13 cellular contexts compared by ENCODE assay signal in genomic region chr5:116370886-116371285, GRCh38.
DNase-seq lines count a peak whose midpoint lies in the region; ATAC-seq and TF ChIP-seq lines count a peak whose summit lies in the region.
"Had no signal": no experiment of that assay in that cellular context is flagged by ENCODE, and none has a peak within 500 bp of the region (broad histone marks: within the 10 kb centered on the region; RNA-seq: fewer than 3 reads in every experiment).

No MANE protein-coding gene starts in this region.

- TF ChIP-seq CTCF in foreskin fibroblast (IDR thresholded peaks at IDR 0.05; ENCODE audit: low read depth, low read length) (no peak), psoas muscle (IDR thresholded peaks at IDR 0.05) (no peak)

- DNase-seq in HS-5 (ENCODE audit: low read depth) (peak; percentile 6), adipocyte (ENCODE audit: low read depth) (peak; percentile 12), foreskin fibroblast (peak; percentile 33 to 62), psoas muscle (no peak), mesendoderm (no peak)
- no peak for DNase-seq in activated T-cell treated with anti-CD3 and anti-CD28 coated beads, Interleukin-2, amount 50 U/mL, for 48 hours
- DNase-seq: activated naive CD8-positive, alpha-beta T cell treated with anti-CD3 and anti-CD28 coated beads for 36 hours; CD8-positive, alpha-beta memory T cell; NCI-H1048; NCI-H446 had no signal

- no peak overlapping the region for H2AK5ac ChIP-seq in mesendoderm (ENCODE audit: low read length)

- WGBS in psoas muscle, 3 donors = 59 to 67% (median 60%) methylated on average over 2 of the region's 2 CpGs
- WGBS in mesendoderm (ENCODE audit: extremely low coverage, insufficient coverage, low lambda C conversion rate) = no CpG with 5 or more reads among the region's 2 CpGs

- no peak overlapping the region for H3K23ac ChIP-seq in mesendoderm (ENCODE audit: low read length)

- intact Hi-C loops in psoas muscle (cut with DNase I) = no loop called here

- H3K4me2 ChIP-seq in mesendoderm (ENCODE audit: low read length) = no peak overlapping the region

- H3K9me3 ChIP-seq in adipocyte (ENCODE audit: control insufficient read depth, low read length) (no peaks in the 10 kb centered on the region), psoas muscle (no peaks in the 10 kb centered on the region)
- H3K9me3 ChIP-seq: thoracic aorta had no signal

- no peak overlapping the region for H2BK120ac ChIP-seq in mesendoderm (ENCODE audit: low read depth, low read length)

- H3K9ac ChIP-seq in adipocyte (ENCODE audit: low read length) = no peak overlapping the region
- H3K9ac ChIP-seq in mesendoderm (ENCODE audit: low read length) = no peak overlapping the region

- H3K4ac ChIP-seq in mesendoderm (ENCODE audit: low read depth, low read length) = no peak overlapping the region

- H3K27me3 ChIP-seq in adipocyte (replicated peaks; ENCODE audit: control insufficient read depth, insufficient read depth, low read length) (no peaks in the 10 kb centered on the region), psoas muscle (ENCODE audit: insufficient read depth in 3 of 3, low read length in 2 of 3) (no peaks in the 10 kb centered on the region), mesendoderm (ENCODE audit: insufficient read depth, low read length, poor library complexity) (no peaks in the 10 kb centered on the region)

- H3K79me2 ChIP-seq in mesendoderm (ENCODE audit: control insufficient read depth, insufficient read depth, low read length) = no peaks in the 10 kb centered on the region

- H3K56ac ChIP-seq in mesendoderm (ENCODE audit: low read length) = no peak overlapping the region

- H3K36me3 ChIP-seq in adipocyte (ENCODE audit: control insufficient read depth, insufficient read depth, low read length, severe bottlenecking) (no peaks in the 10 kb centered on the region), psoas muscle (ENCODE audit: insufficient read depth in 1 of 2, low read depth in 1 of 2) (no peaks in the 10 kb centered on the region), mesendoderm (ENCODE audit: control insufficient read depth, insufficient read depth, low read length) (no peaks in the 10 kb centered on the region)
- H3K36me3 ChIP-seq: thoracic aorta had no signal

- H3K27ac ChIP-seq in psoas muscle (peak overlapping the region; percentile 73), mesendoderm (ENCODE audit: low read depth, low read length) (no peak overlapping the region)
- H3K27ac ChIP-seq: HL-60, thoracic aorta had no signal

- no peaks in the 10 kb centered on the region for H3K79me1 ChIP-seq in mesendoderm (ENCODE audit: low read length)

- H4K8ac ChIP-seq in mesendoderm (ENCODE audit: low read depth, low read length) = no peak overlapping the region

- H4K5ac ChIP-seq in mesendoderm (ENCODE audit: low read length) = no peak overlapping the region

- no peak for ATAC-seq in psoas muscle
- no peak for ATAC-seq in HG03439 (IDR thresholded peaks at IDR 0.05; ENCODE audit: unreplicated experiment)

- H3K4me3 ChIP-seq in adipocyte (ENCODE audit: low read length) (no peak overlapping the region), foreskin fibroblast (ENCODE audit: low read depth in 1 of 2, low read length in 2 of 2) (no peak overlapping the region), psoas muscle (no peak overlapping the region), mesendoderm (ENCODE audit: low read length) (no peak overlapping the region)
- H3K4me3 ChIP-seq: thoracic aorta had no signal

- no peak overlapping the region for H2BK5ac ChIP-seq in mesendoderm (ENCODE audit: low read length)

- no peak overlapping the region for H3K18ac ChIP-seq in mesendoderm (ENCODE audit: low read length)

- H3K4me1 ChIP-seq in adipocyte (ENCODE audit: control insufficient read depth, insufficient read depth, low read length) = no peaks in the 10 kb centered on the region
- H3K4me1 ChIP-seq in psoas muscle = peaks cover 49% of the 10 kb centered on the region
- H3K4me1 ChIP-seq in mesendoderm (ENCODE audit: control insufficient read depth, low read depth, low read length) = no peaks in the 10 kb centered on the region

- no peak overlapping the region for H2BK15ac ChIP-seq in mesendoderm (replicated peaks; ENCODE audit: low read depth)

Comparison
In these comparisons a context has a peak if more than half of its experiments do, and no peak if none do; other contexts are left out.
1. DNase-seq: peak in HS-5 (single experiment), adipocyte (single experiment) and foreskin fibroblast (2 of 2); none in psoas muscle (0 of 2), activated T-cell treated with anti-CD3 and anti-CD28 coated beads, Interleukin-2, amount 50 U/mL, for 48 hours (0 of 2) and mesendoderm (single experiment).